ENCODE assay signal across 10 cellular contexts in genomic region chr3:177111541-177111949, GRCh38.
DNase-seq lines count a peak whose midpoint lies in the region; ATAC-seq and TF ChIP-seq lines count a peak whose summit lies in the region.
"Had no signal": no experiment of that assay in that cellular context is flagged by ENCODE, and none has a peak within 500 bp of the region (broad histone marks: within the 10 kb centered on the region; RNA-seq: fewer than 3 reads in every experiment).

No MANE protein-coding gene starts in this region.

- no peaks in the 10 kb centered on the region for H3K36me3 Mint-ChIP-seq in T-helper 17 cell (ENCODE audit: low read depth)
- peaks cover 4% of the 10 kb centered on the region for H3K36me3 Mint-ChIP-seq in progenitor cell of endocrine pancreas (ENCODE audit: insufficient read depth)

- no peak for TF ChIP-seq CTCF in progenitor cell of endocrine pancreas (IDR thresholded peaks at IDR 0.05; ENCODE audit: unreplicated experiment)

- no peaks in the 10 kb centered on the region for H3K9me3 Mint-ChIP-seq in progenitor cell of endocrine pancreas (ENCODE audit: low read depth)
- H3K9me3 Mint-ChIP-seq: activated naive CD4-positive, alpha-beta T cell treated with anti-CD3 and anti-CD28 coated beads for 36 hours had no signal

- H3K27ac Mint-ChIP-seq in T-helper 17 cell, result peak overlapping the region; percentile 85
- H3K27ac Mint-ChIP-seq in progenitor cell of endocrine pancreas, result peak overlapping the region; percentile 92
- H3K27ac Mint-ChIP-seq: activated naive CD4-positive, alpha-beta T cell treated with anti-CD3 and anti-CD28 coated beads for 36 hours had no signal

- H3K4me1 Mint-ChIP-seq in T-helper 17 cell, result peaks cover 40% of the 10 kb centered on the region
- peaks cover 39% of the 10 kb centered on the region for H3K4me1 Mint-ChIP-seq in progenitor cell of endocrine pancreas (ENCODE audit: low read depth)

- peak; percentile 38 for ATAC-seq in HG02678 (IDR thresholded peaks at IDR 0.05; ENCODE audit: unreplicated experiment)
- no peak for ATAC-seq in T-helper 17 cell

- H3K4me3 Mint-ChIP-seq in T-helper 17 cell, result no peak overlapping the region
- H3K4me3 Mint-ChIP-seq in progenitor cell of endocrine pancreas (ENCODE audit: low read depth), result no peak overlapping the region
- H3K4me3 Mint-ChIP-seq: activated naive CD4-positive, alpha-beta T cell treated with anti-CD3 and anti-CD28 coated beads for 36 hours had no signal

- H3K9me3 ChIP-seq in T-helper 17 cell (ENCODE audit: control insufficient read depth, low read length, poor library complexity, severe bottlenecking), result no peaks in the 10 kb centered on the region

- DNase-seq in SHP77 (lab: John Stamatoyannopoulos, UW) (peak; percentile 24 to 47), SHP77 treated with DMSO at 0.1 percent for 48 hours (lab: John Stamatoyannopoulos, UW) (no peak), T-helper 17 cell (no peak), progenitor cell of endocrine pancreas (ENCODE audit: low spot score, unreplicated experiment) (no peak), NAMALWA (ENCODE audit: low spot score) (no peak), NCI-H2107 treated with DMSO at 0.1 percent for 48 hours (lab: John Stamatoyannopoulos, UW; ENCODE audit: unreplicated experiment) (no peak), cerebellar cortex (ENCODE audit: low spot score) (no peak)
- DNase-seq: activated naive CD4-positive, alpha-beta T cell treated with anti-CD3 and anti-CD28 coated beads for 36 hours; head of caudate nucleus had no signal

- H3K27me3 Mint-ChIP-seq in T-helper 17 cell (no peaks in the 10 kb centered on the region), progenitor cell of endocrine pancreas (no peaks in the 10 kb centered on the region)

Comparison
In these comparisons a context has a peak if more than half of its experiments do, and no peak if none do; other contexts are left out.
1. DNase-seq: peak in SHP77 (2 of 2); none in SHP77 treated with DMSO at 0.1 percent for 48 hours (single experiment), T-helper 17 cell (0 of 3), progenitor cell of endocrine pancreas (single experiment), NAMALWA (single experiment), NCI-H2107 treated with DMSO at 0.1 percent for 48 hours (single experiment) and cerebellar cortex (single experiment).